In the genomic region with DNA sequence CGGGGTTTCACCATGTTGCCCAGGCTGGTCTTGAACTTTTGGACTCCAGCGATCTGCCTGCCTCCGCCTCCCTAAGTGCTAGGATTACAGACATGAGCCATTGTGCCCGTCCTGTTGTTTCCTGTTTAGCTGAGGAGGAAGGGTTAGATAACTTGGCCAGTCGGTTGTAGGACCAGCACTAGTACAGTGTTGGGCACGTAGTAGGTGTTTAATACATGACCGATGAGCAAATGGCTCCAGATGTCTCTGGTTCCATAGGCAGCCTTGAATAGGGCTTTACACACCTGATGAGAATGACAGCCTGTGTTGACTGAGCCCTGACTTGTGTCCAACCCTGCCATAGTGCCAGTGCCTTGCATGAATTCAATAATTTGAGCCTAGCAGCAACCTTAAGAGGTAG, we compare ENCODE assay signal across 1 cellular context.
TF ChIP-seq lines count a peak whose summit lies in the region.

No MANE protein-coding gene starts in this region.

TF ChIP-seq in IMR-90, 13 proteins besides CTCF, POLR2A, EP300 and RAD21 (continued from another document):
- TF ChIP-seq, protein P1, sequence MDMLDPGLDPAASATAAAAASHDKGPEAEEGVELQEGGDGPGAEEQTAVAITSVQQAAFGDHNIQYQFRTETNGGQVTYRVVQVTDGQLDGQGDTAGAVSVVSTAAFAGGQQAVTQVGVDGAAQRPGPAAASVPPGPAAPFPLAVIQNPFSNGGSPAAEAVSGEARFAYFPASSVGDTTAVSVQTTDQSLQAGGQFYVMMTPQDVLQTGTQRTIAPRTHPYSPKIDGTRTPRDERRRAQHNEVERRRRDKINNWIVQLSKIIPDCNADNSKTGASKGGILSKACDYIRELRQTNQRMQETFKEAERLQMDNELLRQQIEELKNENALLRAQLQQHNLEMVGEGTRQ (IDR thresholded peaks at IDR 0.05; ENCODE audit: low read depth, low read length) = no peak
- no peak for TF ChIP-seq MAFK (IDR thresholded peaks at IDR 0.05; ENCODE audit: low read depth, low read length)
- TF ChIP-seq RFX5 (IDR thresholded peaks at IDR 0.05; ENCODE audit: low read depth, low read length) = no peak
- TF ChIP-seq RCOR1 (IDR thresholded peaks at IDR 0.05; ENCODE audit: insufficient replicate concordance, low read length) = no peak
- TF ChIP-seq MAZ (IDR thresholded peaks at IDR 0.05; ENCODE audit: borderline replicate concordance, low read depth, low read length) = no peak
- TF ChIP-seq CHD1 (IDR thresholded peaks at IDR 0.05; ENCODE audit: low read depth, low read length) = no peak
- TF ChIP-seq CEBPB (IDR thresholded peaks at IDR 0.05; ENCODE audit: low read depth, low read length) = no peak
- no peak for TF ChIP-seq BHLHE40 (IDR thresholded peaks at IDR 0.05; ENCODE audit: low read depth, low read length)
